Comparison of ENCODE assay signal across 2 cellular contexts in the genomic region with DNA sequence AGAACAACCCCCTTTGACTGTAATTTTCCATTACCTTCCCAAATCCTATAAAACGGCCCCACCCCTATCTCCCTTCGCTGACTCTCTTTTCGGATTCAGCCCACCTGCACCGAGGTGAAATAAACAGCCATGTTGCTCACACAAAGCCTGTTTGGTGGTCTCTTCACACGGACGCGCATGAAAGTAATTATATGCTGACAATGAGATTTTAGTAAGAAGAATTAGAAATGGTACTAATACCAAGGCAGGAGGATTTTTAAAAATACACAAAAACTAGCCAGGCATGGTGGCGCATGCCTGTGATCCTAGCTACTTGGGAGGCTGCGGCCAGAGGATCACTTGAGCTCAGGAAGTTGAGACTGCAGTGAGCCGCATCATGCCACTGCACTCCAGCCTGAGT. TPM values are rescaled to one million over a fixed set of nuclear protein-coding genes. Genes with fewer than 3 reads are reported as not detected.
"Had no signal": no experiment of that assay in that cellular context is flagged by ENCODE, and none has a peak within 500 bp of the region (broad histone marks: within the 10 kb centered on the region; RNA-seq: fewer than 3 reads in every experiment).

No MANE protein-coding gene starts in this region.

RNA-seq across cellular contexts. Expression of a gene that starts 33.9 kb away (rescaled TPM):
- total RNA-seq: SJCRH30 had no signal
- polyA plus RNA-seq: SK-N-SH had no signal
